24 cellular contexts compared by ENCODE assay signal in the genomic region with DNA sequence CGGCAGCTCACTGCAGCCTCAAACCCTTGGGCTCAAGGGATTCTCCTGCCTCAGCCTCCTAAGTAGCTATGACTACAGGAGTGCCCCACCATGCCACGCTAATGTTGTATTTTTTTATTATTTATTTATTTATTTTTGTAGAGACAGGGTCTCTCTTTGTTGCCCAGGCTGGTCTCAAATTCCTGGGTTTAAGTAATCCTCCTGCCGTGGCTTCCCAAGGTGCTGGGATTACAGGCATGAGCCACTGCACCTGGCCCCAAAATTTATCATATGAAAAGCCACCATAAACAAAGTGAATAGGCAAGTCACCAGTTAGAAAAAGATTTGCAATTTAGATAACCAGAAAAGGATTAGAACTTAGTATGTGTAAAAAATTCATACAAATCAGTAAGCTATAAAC.
"Had no signal": no experiment of that assay in that cellular context is flagged by ENCODE, and none has a peak within 500 bp of the region (broad histone marks: within the 10 kb centered on the region; RNA-seq: fewer than 3 reads in every experiment).

No MANE protein-coding gene starts in this region.

- H3K27ac ChIP-seq: colonic mucosa, hepatocyte had no signal

- DNase-seq: colonic mucosa; dermis blood vessel endothelial cell; effector memory CD8-positive, alpha-beta T cell; erythroblast; foreskin fibroblast; gastrocnemius medialis; heart left ventricle; kidney; mammary epithelial cell; mesendoderm; midbrain; naive thymus-derived CD4-positive, alpha-beta T cell; nucleus accumbens; stimulated activated CD4-positive, alpha-beta T cell treated with anti-CD3 and anti-CD28 coated beads, Interleukin-15, amount 100 ng/mL, for 24 hours; stimulated activated CD4-positive, alpha-beta T cell treated with anti-CD3 and anti-CD28 coated beads, Interleukin-2, amount 100 ng/mL, for 48 hours; stimulated activated naive B cell treated with anti-CD40 and anti-IgM and Interleukin-4, amounts not matched to agents 10 μg/mL and 1 μg/mL and 100 μg/mL, for 72 hours; upper lobe of right lung; uterus had no signal

- H3K4me3 ChIP-seq: colonic mucosa, gastrocnemius medialis, hepatocyte, prostate gland, right atrium auricular region, skin epidermis, tibial nerve, upper lobe of right lung, uterus had no signal

- ATAC-seq: effector memory CD8-positive, alpha-beta T cell; gastrocnemius medialis; heart left ventricle; left lobe of liver; naive thymus-derived CD4-positive, alpha-beta T cell; stimulated activated naive B cell treated with anti-CD40 and anti-IgM and Interleukin-4, amounts not matched to agents 10 μg/mL and 1 μg/mL and 100 μg/mL, for 72 hours; upper lobe of right lung had no signal

- H3K9me3 ChIP-seq: colonic mucosa, gastrocnemius medialis, prostate gland, right atrium auricular region, tibial nerve, upper lobe of right lung, uterus had no signal

- H3K27me3 ChIP-seq: colonic mucosa, gastrocnemius medialis, heart left ventricle, hepatocyte, right atrium auricular region, tibial nerve, upper lobe of right lung, uterus had no signal

- H3K36me3 ChIP-seq: colonic mucosa, gastrocnemius medialis, heart left ventricle, prostate gland, right atrium auricular region, tibial nerve, upper lobe of right lung, uterus had no signal

- H3K4me1 ChIP-seq: prostate gland, upper lobe of right lung, uterus had no signal
